Comparison of ENCODE assay signal across 18 cellular contexts in genomic region chr14:54672688-54673087, GRCh38.
A peak's percentile ranks its signal among the peaks of the same experiment; 100 is the strongest.
DNase-seq lines count a peak whose midpoint lies in the region; ATAC-seq, FAIRE-seq and TF ChIP-seq lines count a peak whose summit lies in the region.
"Had no signal": no experiment of that assay in that cellular context is flagged by ENCODE, and none has a peak within 500 bp of the region (broad histone marks: within the 10 kb centered on the region; RNA-seq: fewer than 3 reads in every experiment).

No MANE protein-coding gene starts in this region.

- no peaks in the 10 kb centered on the region for H3K9me3 ChIP-seq in cardiac muscle cell (ENCODE audit: low read depth)
- no peaks in the 10 kb centered on the region for H3K9me3 ChIP-seq in GM12878 (replicated peaks; ENCODE audit: control insufficient read depth, insufficient read depth, low read length)
- H3K9me3 ChIP-seq in uterus: no peaks in the 10 kb centered on the region
- H3K9me3 ChIP-seq: left lung had no signal

- H3K27ac ChIP-seq in cardiac muscle cell: peak overlapping the region; percentile 89
- no peak overlapping the region for H3K27ac ChIP-seq in GM12878 (ENCODE audit: control insufficient read depth, insufficient read depth)
- H3K27ac ChIP-seq in uterus: peak overlapping the region; percentile 91 to 93
- H3K27ac ChIP-seq: left lung, PC-9 had no signal

- POLR2A ChIA-PET in GM12878 (lab: Charles Lee): interaction anchor here (0.6 kb wide), 1 partner anchor 411 kb away, joined by 5 read pairs; no protein-coding TSS in a partner anchor

- H3K4me1 ChIP-seq in cardiac muscle cell (ENCODE audit: low read depth) (peaks cover 91% of the 10 kb centered on the region), GM12878 (ENCODE audit: control insufficient read depth, insufficient read depth, low read length) (peaks cover 14% of the 10 kb centered on the region), uterus (peaks cover 0 to 21% of the 10 kb centered on the region in 2 donors)

- in situ Hi-C loops in GM12878 (cut with MboI): no loop called here

- CTCF ChIA-PET in GM12878 (lab: Yijun Ruan, JAX): interaction anchor here (0.8 to 1.6 kb wide), 3 partner anchors 18 to 108 kb away, joined by 5 to 6 read pairs (median 5); no protein-coding TSS in a partner anchor

- RAD21 ChIA-PET in GM12878 (lab: Charles Lee; ENCODE audit: unreplicated experiment): no interaction called here

- H2AFZ ChIP-seq in GM12878 (ENCODE audit: control insufficient read depth, low read depth, low read length): no peak overlapping the region
- H2AFZ ChIP-seq: PC-9 had no signal

- ATAC-seq in left ventricle myocardium superior (no peak), GM12878 (peak; percentile 65), GM18868 (IDR thresholded peaks at IDR 0.05; ENCODE audit: unreplicated experiment) (no peak)
- ATAC-seq: left lung had no signal

- H3K36me3 ChIP-seq in cardiac muscle cell: no peaks in the 10 kb centered on the region
- H3K36me3 ChIP-seq in GM12878 (ENCODE audit: control insufficient read depth in 2 of 2, insufficient read depth in 2 of 2, low read length in 1 of 2): no peaks in the 10 kb centered on the region
- H3K36me3 ChIP-seq in uterus: no peaks in the 10 kb centered on the region
- H3K36me3 ChIP-seq: left lung had no signal

- no peaks in the 10 kb centered on the region for H3K27me3 ChIP-seq in cardiac muscle cell
- H3K27me3 ChIP-seq in GM12878 (replicated peaks in 1 of 2; ENCODE audit: control insufficient read depth in 2 of 2, insufficient read depth in 2 of 2, low read length in 1 of 2): no peaks in the 10 kb centered on the region
- H3K27me3 ChIP-seq in uterus: no peaks in the 10 kb centered on the region
- H3K27me3 ChIP-seq: left lung had no signal

- no peaks in the 10 kb centered on the region for H3K27me3 Mint-ChIP-seq in osteocyte (ENCODE audit: unreplicated experiment)
- peaks cover 2% of the 10 kb centered on the region for H3K27me3 Mint-ChIP-seq in endothelial cell (ENCODE audit: unreplicated experiment)
- H3K27me3 Mint-ChIP-seq: naive B cell had no signal

- H3K4me2 ChIP-seq in GM12878 (ENCODE audit: control insufficient read depth, insufficient read depth): no peak overlapping the region
- H3K4me2 ChIP-seq: PC-9 had no signal

- H4K20me1 ChIP-seq in GM12878 (ENCODE audit: control insufficient read depth, insufficient read depth): no peaks in the 10 kb centered on the region

- H3K4me3 Mint-ChIP-seq in osteocyte (ENCODE audit: unreplicated experiment) (no peak overlapping the region), endothelial cell (ENCODE audit: unreplicated experiment) (no peak overlapping the region)
- H3K4me3 Mint-ChIP-seq: activated CD4-positive, alpha-beta memory T cell treated with anti-CD3 and anti-CD28 coated beads for 36 hours; CD4-positive, alpha-beta T cell; naive B cell had no signal

- TF ChIP-seq RAD21 in GM12878 (IDR thresholded peaks at IDR 0.05; ENCODE audit: insufficient read depth, low read depth, low read length): no peak

- H3K4me3 ChIP-seq in cardiac muscle cell: no peak overlapping the region
- H3K4me3 ChIP-seq in GM12878: no peak overlapping the region
- no peak overlapping the region for H3K4me3 ChIP-seq in uterus
- H3K4me3 ChIP-seq: left lung, PC-9 had no signal

- H3K9me3 Mint-ChIP-seq in osteocyte (ENCODE audit: unreplicated experiment) (no peaks in the 10 kb centered on the region), endothelial cell (ENCODE audit: unreplicated experiment) (no peaks in the 10 kb centered on the region)
- H3K9me3 Mint-ChIP-seq: activated CD4-positive, alpha-beta memory T cell treated with anti-CD3 and anti-CD28 coated beads for 36 hours; CD4-positive, alpha-beta T cell had no signal

- peak overlapping the region; percentile 92 for H3K27ac Mint-ChIP-seq in osteocyte (ENCODE audit: unreplicated experiment)
- H3K27ac Mint-ChIP-seq in endothelial cell (ENCODE audit: unreplicated experiment): no peak overlapping the region
- H3K27ac Mint-ChIP-seq: activated CD4-positive, alpha-beta memory T cell treated with anti-CD3 and anti-CD28 coated beads for 36 hours; CD4-positive, alpha-beta T cell had no signal

- FAIRE-seq in GM12878 (lab: Jason Lieb, UNC): no peak
- FAIRE-seq: H54 had no signal

- H3K9ac ChIP-seq in GM12878 (ENCODE audit: control insufficient read depth, insufficient read depth, low read length): no peak overlapping the region

- no peaks in the 10 kb centered on the region for H3K79me2 ChIP-seq in GM12878 (ENCODE audit: control insufficient read depth, insufficient read depth, low read length)

- SMC1A ChIA-PET in GM12878 (lab: Charles Lee; ENCODE audit: uncharacterized antibody, unreplicated experiment): interaction anchor here (0.7 kb wide), 1 partner anchor 9 kb away, joined by 4 read pairs; no protein-coding TSS in a partner anchor

- TF ChIP-seq EP300 in GM12878 (IDR thresholded peaks at IDR 0.05; ENCODE audit: borderline replicate concordance in 1 of 2, control insufficient read depth in 1 of 2, low read depth in 2 of 2, low read length in 2 of 2): no peak

- DNase-seq in cardiac muscle cell (ENCODE audit: low read depth in 1 of 2, low spot score in 1 of 2) (no peak), left ventricle myocardium superior (no peak), GM12878 (ENCODE audit: low read depth, low spot score) (no peak), osteocyte (ENCODE audit: extremely low spot score, unreplicated experiment) (no peak), uterus (no peak), AG20443 (ENCODE audit: low spot score) (no peak), endothelial cell (ENCODE audit: low spot score) (no peak)
- DNase-seq: activated CD4-positive, alpha-beta memory T cell treated with anti-CD3 and anti-CD28 coated beads for 36 hours; CD4-positive, alpha-beta T cell; DMS79 treated with DMSO at 0.1 percent for 48 hours; left lung; MV-4-11; naive B cell; NCI-H2029 treated with DMSO at 0.1 percent for 48 hours; NCI-H526; PC-9 had no signal

- 47% methylated on average over 5 of the region's 5 CpGs for WGBS in GM12878 (ENCODE audit: insufficient coverage, insufficient replicate concordance, low lambda C conversion rate, missing lambda C conversion rate)

- peaks cover 5% of the 10 kb centered on the region for H3K36me3 Mint-ChIP-seq in osteocyte (ENCODE audit: unreplicated experiment)
- H3K36me3 Mint-ChIP-seq in endothelial cell (ENCODE audit: low read depth, unreplicated experiment): no peaks in the 10 kb centered on the region
- H3K36me3 Mint-ChIP-seq: activated CD4-positive, alpha-beta memory T cell treated with anti-CD3 and anti-CD28 coated beads for 36 hours had no signal

- intact Hi-C loops in left ventricle myocardium superior (cut with micrococcal nuclease): no loop called here
- intact Hi-C loops in GM12878 (cut with micrococcal nuclease; ENCODE audit: unreplicated experiment): no loop called here
- intact Hi-C loops in uterus (cut with DNase I; ENCODE audit: low total_unique reads): no loop called here

- no TSS peak for BruUV-seq in GM12878 (replicated peaks; lab: Mats Ljungman, UMichigan)

- H3K4me1 Mint-ChIP-seq in osteocyte (ENCODE audit: unreplicated experiment) (peaks cover 84% of the 10 kb centered on the region), endothelial cell (ENCODE audit: unreplicated experiment) (peaks cover 11% of the 10 kb centered on the region)

- TF ChIP-seq CTCF in cardiac muscle cell (IDR thresholded peaks at IDR 0.05; ENCODE audit: low read depth, low read length) (no peak), GM12878 (IDR thresholded peaks at IDR 0.05 in 2 of 3, conservative IDR thresholded peaks at IDR 0.05 in 1 of 3; ENCODE audit: control insufficient read depth in 2 of 3, extremely low read depth in 1 of 3, insufficient read depth in 1 of 3, low read depth in 3 of 3, low read length in 3 of 3) (no peak), osteocyte (IDR thresholded peaks at IDR 0.05) (no peak), uterus (IDR thresholded peaks at IDR 0.05) (no peak), endothelial cell (IDR thresholded peaks at IDR 0.05; ENCODE audit: unreplicated experiment) (no peak)

- TF ChIP-seq POLR2A in GM12878 (IDR thresholded peaks at IDR 0.05; ENCODE audit: low read depth, low read length) (no peak), uterus (IDR thresholded peaks at IDR 0.05) (no peak)

TF ChIP-seq in GM12878, 131 proteins besides CTCF, POLR2A, EP300 and RAD21:
- TF ChIP-seq JUNB (IDR thresholded peaks at IDR 0.05): peak; percentile 21; the same call in 1 of the 2 replicates
- 0 out of 2 replicates have a peak, but pooled peaks have one; percentile 23 for TF ChIP-seq SPI1 (IDR thresholded peaks at IDR 0.05; ENCODE audit: borderline replicate concordance, insufficient read depth, low read depth, low read length)
- TF ChIP-seq EED (IDR thresholded peaks at IDR 0.05; ENCODE audit: low read depth): no peak
